ENCODE assay signal across 10 cellular contexts in the genomic region with DNA sequence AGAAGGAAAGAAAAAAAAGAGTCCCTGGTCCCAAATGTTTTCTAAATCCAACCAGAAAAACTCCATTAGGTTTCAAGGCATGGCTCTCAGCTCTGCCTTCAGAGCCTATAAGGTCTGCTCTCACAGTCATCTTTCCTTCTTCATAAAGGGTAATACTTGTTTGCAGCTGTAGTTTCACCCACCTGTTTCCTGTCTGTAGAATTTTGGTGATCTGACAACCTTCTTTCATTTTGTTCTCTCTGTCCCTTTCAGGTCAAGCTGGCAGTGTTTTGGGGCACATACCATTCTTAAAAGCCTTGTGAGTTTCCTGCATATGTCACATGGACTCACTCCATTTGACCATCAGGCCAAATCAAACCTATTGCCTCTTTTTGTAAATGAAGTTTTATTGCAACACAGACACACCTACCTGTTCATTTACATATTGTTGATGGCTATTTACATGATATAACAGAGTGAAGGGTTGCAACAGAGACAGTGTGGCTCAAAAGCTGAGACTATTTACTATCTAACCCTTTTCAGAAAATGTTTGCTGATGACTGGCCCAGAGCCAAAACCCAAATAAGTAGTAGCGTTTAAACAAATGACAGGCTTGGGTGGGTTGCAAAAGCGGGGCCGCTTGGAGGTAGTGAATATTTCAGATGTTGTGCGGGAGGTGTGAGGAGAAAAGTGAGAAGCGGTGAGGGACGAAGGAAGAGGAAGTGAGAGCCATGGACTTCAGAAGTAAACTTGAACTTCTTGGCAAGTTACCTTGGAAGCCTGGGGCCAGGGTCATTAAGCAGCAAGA.
DNase-seq lines count a peak whose midpoint lies in the region; ATAC-seq and TF ChIP-seq lines count a peak whose summit lies in the region.
"Had no signal": no experiment of that assay in that cellular context is flagged by ENCODE, and none has a peak within 500 bp of the region (broad histone marks: within the 10 kb centered on the region; RNA-seq: fewer than 3 reads in every experiment).

No MANE protein-coding gene starts in this region.

- peaks cover 0 to 6% of the 10 kb centered on the region in 2 donors for H3K4me1 ChIP-seq in breast epithelium

- H3K4me3 ChIP-seq in breast epithelium = no peak overlapping the region

- POLR2A ChIA-PET in naive thymus-derived CD8-positive, alpha-beta T cell (lab: Charles Lee) = no interaction called here

- H3K36me3 Mint-ChIP-seq in naive thymus-derived CD8-positive, alpha-beta T cell = peaks cover 0 to 24% (median 8%) of the 10 kb centered on the region in 3 donors
- peaks cover 7% of the 10 kb centered on the region for H3K36me3 Mint-ChIP-seq in activated T-helper 2 cell treated with anti-CD3 and anti-CD28 coated beads, Interferon-gamma antibody, Interleukin-2, Interleukin-4, amounts not matched to agents 10 μg/mL and 5 μg/mL and 100 μg/mL, durations not matched to agents 14 hours and 24 hours and 36 hours (ENCODE audit: low read depth)

- H3K9me3 ChIP-seq in breast epithelium = peaks cover 0 to 13% of the 10 kb centered on the region in 2 donors

- H3K27me3 ChIP-seq in breast epithelium = no peaks in the 10 kb centered on the region

- no peaks in the 10 kb centered on the region for H3K36me3 ChIP-seq in breast epithelium

- H3K27me3 Mint-ChIP-seq in naive thymus-derived CD8-positive, alpha-beta T cell = peaks cover 0 to 2% (median 0%) of the 10 kb centered on the region in 5 donors
- no peaks in the 10 kb centered on the region for H3K27me3 Mint-ChIP-seq in activated T-helper 2 cell treated with anti-CD3 and anti-CD28 coated beads, Interferon-gamma antibody, Interleukin-2, Interleukin-4, amounts not matched to agents 10 μg/mL and 5 μg/mL and 100 μg/mL, durations not matched to agents 14 hours and 24 hours and 36 hours (ENCODE audit: low read depth)

- peak; percentile 61 for DNase-seq in SKM-1 treated with dmso at 0.1 percent for 144 hours (lab: John Stamatoyannopoulos, UW; ENCODE audit: unreplicated experiment)
- DNase-seq in breast epithelium (ENCODE audit: low spot score in 2 of 2) = no peak
- no peak for DNase-seq in NCI-H2107 (lab: John Stamatoyannopoulos, UW)
- DNase-seq in naive thymus-derived CD8-positive, alpha-beta T cell = no peak
- DNase-seq in activated T-helper 2 cell treated with anti-CD3 and anti-CD28 coated beads, Interferon-gamma antibody, Interleukin-2, Interleukin-4, amounts not matched to agents 10 μg/mL and 5 μg/mL and 100 μg/mL, durations not matched to agents 14 hours and 24 hours and 36 hours (ENCODE audit: low spot score) = no peak
- DNase-seq: foreskin fibroblast, Kasumi-1 had no signal

- no peak for TF ChIP-seq CTCF in breast epithelium (IDR thresholded peaks at IDR 0.05)

- H3K9me3 Mint-ChIP-seq in naive thymus-derived CD8-positive, alpha-beta T cell = peaks cover 0 to 26% (median 13%) of the 10 kb centered on the region in 9 donors
- H3K9me3 Mint-ChIP-seq in activated T-helper 2 cell treated with anti-CD3 and anti-CD28 coated beads, Interferon-gamma antibody, Interleukin-2, Interleukin-4, amounts not matched to agents 10 μg/mL and 5 μg/mL and 100 μg/mL, durations not matched to agents 14 hours and 24 hours and 36 hours = peaks cover 12% of the 10 kb centered on the region

- H3K27ac Mint-ChIP-seq in naive thymus-derived CD8-positive, alpha-beta T cell = no peak overlapping the region
- no peak overlapping the region for H3K27ac Mint-ChIP-seq in activated T-helper 2 cell treated with anti-CD3 and anti-CD28 coated beads, Interferon-gamma antibody, Interleukin-2, Interleukin-4, amounts not matched to agents 10 μg/mL and 5 μg/mL and 100 μg/mL, durations not matched to agents 14 hours and 24 hours and 36 hours

- ATAC-seq in GM18517 (IDR thresholded peaks at IDR 0.05; ENCODE audit: unreplicated experiment) (peak; percentile 40), GM21529 (IDR thresholded peaks at IDR 0.05; ENCODE audit: unreplicated experiment) (peak; percentile 53), HG03342 (IDR thresholded peaks at IDR 0.05; ENCODE audit: unreplicated experiment) (peak; percentile 42)
- ATAC-seq in naive thymus-derived CD8-positive, alpha-beta T cell = no peak

- peaks cover 0 to 55% (median 1%) of the 10 kb centered on the region in 4 donors for H3K4me1 Mint-ChIP-seq in naive thymus-derived CD8-positive, alpha-beta T cell
- H3K4me1 Mint-ChIP-seq in activated T-helper 2 cell treated with anti-CD3 and anti-CD28 coated beads, Interferon-gamma antibody, Interleukin-2, Interleukin-4, amounts not matched to agents 10 μg/mL and 5 μg/mL and 100 μg/mL, durations not matched to agents 14 hours and 24 hours and 36 hours (ENCODE audit: low read depth) = peaks cover 31% of the 10 kb centered on the region

- no peak overlapping the region for H3K27ac ChIP-seq in breast epithelium

- H3K4me3 Mint-ChIP-seq in naive thymus-derived CD8-positive, alpha-beta T cell = no peak overlapping the region
- no peak overlapping the region for H3K4me3 Mint-ChIP-seq in activated T-helper 2 cell treated with anti-CD3 and anti-CD28 coated beads, Interferon-gamma antibody, Interleukin-2, Interleukin-4, amounts not matched to agents 10 μg/mL and 5 μg/mL and 100 μg/mL, durations not matched to agents 14 hours and 24 hours and 36 hours (ENCODE audit: low read depth)

- intact Hi-C loops in breast epithelium (cut with DNase I; ENCODE audit: low total_unique reads) = no loop called here
- intact Hi-C loops in activated T-helper 2 cell treated with anti-CD3 and anti-CD28 coated beads, Interferon-gamma antibody, Interleukin-2, Interleukin-4, amounts not matched to agents 10 μg/mL and 5 μg/mL and 100 μg/mL, durations not matched to agents 14 hours and 24 hours and 36 hours (cut with micrococcal nuclease) = loop anchor here (5.0 kb wide), 1 partner anchor 100 kb away; no protein-coding TSS in a partner anchor

- no peak for TF ChIP-seq POLR2A in breast epithelium (IDR thresholded peaks at IDR 0.05)

Comparison
In these comparisons a context has a peak if more than half of its experiments do, and no peak if none do; other contexts are left out.
1. ATAC-seq: peak in GM18517 (single experiment), GM21529 (single experiment) and HG03342 (single experiment); none in naive thymus-derived CD8-positive, alpha-beta T cell (0 of 2).